Comparison of ENCODE assay signal across 12 cellular contexts in genomic region chr22:15679702-15680101, GRCh38. TPM values are rescaled to one million over a fixed set of nuclear protein-coding genes. Genes with fewer than 3 reads are reported as not detected.
DNase-seq lines count a peak whose midpoint lies in the region; ATAC-seq and TF ChIP-seq lines count a peak whose summit lies in the region.
"Not testable (repeated sequence)": the region's sequence is repeated elsewhere in the genome, so short reads cannot be mapped to it uniquely, and the experiment has no call there.
"Had no signal": no experiment of that assay in that cellular context is flagged by ENCODE, and none has a peak within 500 bp of the region (broad histone marks: within the 10 kb centered on the region; RNA-seq: fewer than 3 reads in every experiment).

No MANE protein-coding gene starts in this region.

- not testable (repeated sequence) for H3K9ac ChIP-seq in Karpas-422 (ENCODE audit: low read length)

- ATAC-seq in Right ventricle myocardium inferior, result not testable (repeated sequence)
- ATAC-seq in mucosa of descending colon, result peak; percentile 14

- CTCF ChIA-PET in OCI-LY7 (lab: Charles Lee; ENCODE audit: unreplicated experiment), result not testable (repeated sequence)

- H3K79me2 ChIP-seq in Karpas-422 (ENCODE audit: low read length); OCI-LY7 (ENCODE audit: insufficient read depth, low read depth, low read length): not testable (repeated sequence)

- not testable (repeated sequence) for BruUV-seq in OCI-LY7 (replicated peaks; lab: Mats Ljungman, UMichigan)

- not testable (repeated sequence) for H3K9me2 ChIP-seq in Karpas-422 (replicated peaks; ENCODE audit: insufficient read depth, low read length); OCI-LY7 (ENCODE audit: insufficient read depth, low read length)

- not testable (repeated sequence) for H3K27ac ChIP-seq in Karpas-422 (ENCODE audit: low read length); OCI-LY7 (ENCODE audit: low read depth, low read length, poor library complexity, severe bottlenecking)

- peak; percentile 7 for DNase-seq in Karpas-422
- peak; percentile 22 for DNase-seq in OCI-LY7 (ENCODE audit: low spot score)
- DNase-seq in activated effector memory CD4-positive, alpha-beta T cell treated with anti-CD3 and anti-CD28 coated beads, Interleukin-2, amount 50 U/mL, for 16 hours, result peak; percentile 58
- DNase-seq in Right ventricle myocardium inferior (ENCODE audit: missing footprints), result peak; percentile 16
- DNase-seq in mucosa of descending colon, result not testable (repeated sequence)

- H3K36me3 ChIP-seq in Karpas-422 (ENCODE audit: insufficient read depth, low read length); OCI-LY7 (ENCODE audit: insufficient read depth, low read length); mucosa of descending colon (ENCODE audit: low read depth): not testable (repeated sequence)

- H3K9me3 ChIP-seq in Karpas-422 (ENCODE audit: low read length); OCI-LY7 (ENCODE audit: low read length); mucosa of descending colon: not testable (repeated sequence)

- intact Hi-C loops in OCI-LY7 (cut with micrococcal nuclease; ENCODE audit: unreplicated experiment); Right ventricle myocardium inferior (cut with DNase I); mucosa of descending colon (cut with DNase I, micrococcal nuclease): not testable (repeated sequence)

- not testable (repeated sequence) for H2AFZ ChIP-seq in Karpas-422 (ENCODE audit: low read length); OCI-LY7 (ENCODE audit: low read length)

- not testable (repeated sequence) for TF ChIP-seq CTCF in OCI-LY7 (conservative IDR thresholded peaks at IDR 0.05; ENCODE audit: low read length); mucosa of descending colon (IDR thresholded peaks at IDR 0.05)

- POLR2A ChIA-PET in OCI-LY7 (lab: Charles Lee), result not testable (repeated sequence)

- not testable (repeated sequence) for H3K27me3 ChIP-seq in Karpas-422 (ENCODE audit: low read length)

- H3K4me3 ChIP-seq in Karpas-422 (ENCODE audit: low read length); OCI-LY7 (ENCODE audit: low read depth, low read length, poor library complexity, severe bottlenecking); mucosa of descending colon: not testable (repeated sequence)

- H3K4me1 ChIP-seq in Karpas-422 (ENCODE audit: low read length); OCI-LY7 (ENCODE audit: insufficient read depth, low read length, poor library complexity, severe bottlenecking); mucosa of descending colon (ENCODE audit: low read depth): not testable (repeated sequence)

- H3K4me2 ChIP-seq in Karpas-422 (ENCODE audit: low read depth, low read length, poor library complexity, severe bottlenecking); OCI-LY7 (ENCODE audit: low read length): not testable (repeated sequence)

- H4K20me1 ChIP-seq in Karpas-422 (ENCODE audit: insufficient read depth, low read depth, low read length); OCI-LY7 (ENCODE audit: insufficient read depth, low read length): not testable (repeated sequence)

RNA-seq across cellular contexts. Expression of gene POTEH, which starts 10.1 kb away (rescaled TPM):
- total RNA-seq in Karpas-422 (2014; rRNA removed; shearing (Covaris generic); ENCODE audit: low replicate concordance), result not detected in 2 replicates
- 0.33 and 0.79 TPM in 2 replicates for total RNA-seq in OCI-LY7 (2014; rRNA removed; shearing (Covaris generic))
- 0.96 and 1.2 TPM in 2 replicates for total RNA-seq in OCI-LY7 (2022)
- not detected for total RNA-seq in Right ventricle myocardium inferior
- total RNA-seq in mucosa of descending colon, result not detected
- total RNA-seq: A673; Calu3; CD4-positive, alpha-beta memory T cell; G401; GM23248; H1; H7 had no signal
